8 cellular contexts compared by ENCODE assay signal in genomic region chr1:172154571-172154970, GRCh38.
DNase-seq lines count a peak whose midpoint lies in the region; ATAC-seq lines count a peak whose summit lies in the region.

No MANE protein-coding gene starts in this region.

- peak; percentile 16 for DNase-seq in AG08396 (ENCODE audit: low spot score)
- DNase-seq in pons (ENCODE audit: low spot score): no peak
- DNase-seq in activated gamma-delta T cell (lab: John Stamatoyannopoulos, UW): no peak

- H3K4me3 ChIP-seq in muscle layer of duodenum (ENCODE audit: low read depth in 1 of 2, low read length in 2 of 2): no peak overlapping the region

- peaks cover 10% of the 10 kb centered on the region for H3K4me1 Mint-ChIP-seq in activated naive CD8-positive, alpha-beta T cell (ENCODE audit: low read depth)

- H3K4me1 ChIP-seq in muscle layer of duodenum (ENCODE audit: control insufficient read depth in 1 of 2, insufficient read depth in 2 of 2, low read length in 2 of 2): no peaks in the 10 kb centered on the region

- H3K9me3 ChIP-seq in muscle layer of duodenum (ENCODE audit: control insufficient read depth in 1 of 2, low read length in 2 of 2): no peaks in the 10 kb centered on the region

- H3K4me3 Mint-ChIP-seq in activated naive CD8-positive, alpha-beta T cell: peak overlapping the region; percentile 43

- H3K9me3 Mint-ChIP-seq in activated naive CD8-positive, alpha-beta T cell (ENCODE audit: low read depth): no peaks in the 10 kb centered on the region

- peaks cover 2% of the 10 kb centered on the region for H3K36me3 Mint-ChIP-seq in activated naive CD8-positive, alpha-beta T cell

- peak; percentile 94 for ATAC-seq in GM19043 (IDR thresholded peaks at IDR 0.05; ENCODE audit: low read depth, unreplicated experiment)
- peak; percentile 97 for ATAC-seq in HG03354 (IDR thresholded peaks at IDR 0.05; ENCODE audit: poor library complexity, severe bottlenecking, unreplicated experiment)
- ATAC-seq in GM19328 (IDR thresholded peaks at IDR 0.05; ENCODE audit: unreplicated experiment): no peak

- peak overlapping the region; percentile 93 for H3K27ac Mint-ChIP-seq in activated naive CD8-positive, alpha-beta T cell

- no peaks in the 10 kb centered on the region for H3K36me3 ChIP-seq in muscle layer of duodenum (ENCODE audit: control insufficient read depth in 1 of 2, insufficient read depth in 2 of 2, low read length in 2 of 2)

- peak overlapping the region; percentile 32 for H3K27ac ChIP-seq in muscle layer of duodenum (ENCODE audit: low read length)

- H3K27me3 Mint-ChIP-seq in activated naive CD8-positive, alpha-beta T cell: no peaks in the 10 kb centered on the region

- no peaks in the 10 kb centered on the region for H3K27me3 ChIP-seq in muscle layer of duodenum (ENCODE audit: low read depth, low read length)
